Comparison of ENCODE assay signal across 23 cellular contexts in the genomic region with DNA sequence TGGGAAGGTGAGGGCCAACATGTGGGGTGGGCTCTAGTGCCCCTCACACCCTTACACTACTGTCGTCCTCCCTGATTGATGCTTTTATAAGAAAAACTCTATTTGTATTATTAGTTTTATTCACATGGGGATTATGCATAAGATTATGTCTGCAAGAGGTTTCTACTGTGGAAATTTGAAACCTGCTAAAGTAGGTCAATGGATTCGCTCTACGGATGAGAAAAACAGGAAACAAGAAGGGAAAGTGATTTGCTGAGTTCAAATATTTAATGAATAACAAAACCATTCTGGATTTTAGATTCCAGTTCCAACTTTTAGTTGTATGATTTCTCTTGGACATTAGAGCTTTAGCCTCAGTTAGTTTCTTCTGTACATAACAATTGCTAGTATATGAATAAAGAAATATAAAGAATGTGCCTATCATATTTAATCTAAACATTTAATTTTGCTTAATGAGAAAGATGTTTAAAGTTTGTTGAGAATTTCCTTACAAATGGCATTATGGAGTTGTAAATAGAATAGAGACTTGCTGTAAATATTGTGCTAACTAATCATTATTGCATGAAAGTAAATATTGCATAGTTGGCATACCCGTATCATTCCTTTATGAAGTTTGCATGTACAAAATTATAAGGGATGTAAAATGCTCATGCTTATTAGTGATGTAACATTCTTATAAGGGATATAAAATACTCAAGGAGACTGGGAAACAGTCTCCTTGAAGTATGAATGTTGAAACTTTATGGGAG.
"Had no signal": no experiment of that assay in that cellular context is flagged by ENCODE, and none has a peak within 500 bp of the region (broad histone marks: within the 10 kb centered on the region; RNA-seq: fewer than 3 reads in every experiment).

No MANE protein-coding gene starts in this region.

- H3K4me2 ChIP-seq: smooth muscle cell had no signal

- H3K4me3 ChIP-seq: dorsolateral prefrontal cortex, heart left ventricle, left lung, smooth muscle cell, uterus had no signal

- ATAC-seq: activated CD4-positive, alpha-beta T cell treated with anti-CD3 and anti-CD28 coated beads for 36 hours; heart left ventricle; left lung; naive thymus-derived CD4-positive, alpha-beta T cell; sciatic nerve; stimulated activated memory B cell treated with anti-CD40 and anti-IgM and Interleukin-4, amounts not matched to agents 10 μg/mL and 1 μg/mL and 100 μg/mL, for 72 hours had no signal

- H3K27me3 ChIP-seq: dorsolateral prefrontal cortex, heart left ventricle, left lung, uterus had no signal

- H3K36me3 ChIP-seq: heart left ventricle, left lung, uterus had no signal

- FAIRE-seq: astrocyte, colon had no signal

- H3K27ac ChIP-seq: dorsolateral prefrontal cortex, epithelial cell of prostate, heart left ventricle, left lung, uterus had no signal

- DNase-seq: activated B cell treated with CpG ODN at 0.5 μM for 24 hours; activated CD4-positive, alpha-beta T cell treated with anti-CD3 and anti-CD28 coated beads for 36 hours; activated CD4-positive, alpha-beta T cell treated with anti-CD3 and anti-CD28 coated beads, Interleukin-2, amount 50 U/mL, for 48 hours; activated naive CD4-positive, alpha-beta T cell treated with Interleukin-2 at 50 U/mL for 16 hours; activated naive CD8-positive, alpha-beta T cell treated with anti-CD3 and anti-CD28 coated beads for 36 hours; activated T-cell treated with anti-CD3 and anti-CD28 coated beads, Interleukin-2, amount 50 U/mL, for 48 hours; central memory CD4-positive, alpha-beta T cell; dorsolateral prefrontal cortex; heart left ventricle; left lung; naive thymus-derived CD4-positive, alpha-beta T cell; occipital lobe; posterior cingulate gyrus; stimulated activated CD4-positive, alpha-beta T cell treated with anti-CD3 and anti-CD28 coated beads, Interleukin-15, amount 100 ng/mL, for 24 hours; T1000; trophoblast cell; uterus had no signal

- H3K4me1 ChIP-seq: left lung, uterus had no signal

- H3K9me3 ChIP-seq: heart left ventricle, left lung, uterus had no signal
